1 cellular context compared by ENCODE assay signal in the genomic region with DNA sequence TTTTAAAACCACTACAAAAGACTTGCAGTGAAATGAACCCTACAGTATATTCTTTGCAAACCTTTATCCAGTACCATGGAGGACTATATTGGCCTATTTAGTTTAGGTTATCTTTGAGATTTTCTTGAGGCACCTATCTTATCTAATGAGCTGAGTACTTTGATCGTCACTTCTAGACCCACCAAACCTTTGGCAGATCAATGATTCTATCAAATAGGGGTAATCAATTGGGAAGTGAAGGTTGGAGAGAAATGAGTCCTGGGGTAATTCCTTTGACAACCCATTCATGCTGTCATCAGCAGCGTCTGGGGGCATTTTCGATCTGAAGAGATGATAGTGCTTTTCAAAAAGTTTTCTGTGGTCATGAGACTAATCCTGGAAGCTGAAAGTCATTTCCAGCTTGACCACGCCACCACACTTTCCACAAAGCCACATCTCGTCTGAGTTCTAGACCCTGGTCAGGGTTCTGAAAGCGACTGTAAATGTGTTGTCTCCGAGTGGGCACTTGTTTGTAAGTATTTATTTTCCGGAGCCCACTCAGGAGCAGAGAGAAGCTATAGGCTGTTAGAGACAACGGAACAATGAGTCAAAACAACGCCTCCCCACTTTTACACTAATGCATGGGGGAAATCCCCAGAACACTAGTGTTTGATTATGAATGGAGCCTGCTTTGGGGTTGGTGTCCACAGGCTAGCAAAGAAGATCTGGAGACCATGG.
TF ChIP-seq lines count a peak whose summit lies in the region.

No MANE protein-coding gene starts in this region.

TF ChIP-seq in GM12878, 131 proteins besides CTCF, POLR2A, EP300 and RAD21 (continued from another document and continues in another):
- TF ChIP-seq, protein P1, sequence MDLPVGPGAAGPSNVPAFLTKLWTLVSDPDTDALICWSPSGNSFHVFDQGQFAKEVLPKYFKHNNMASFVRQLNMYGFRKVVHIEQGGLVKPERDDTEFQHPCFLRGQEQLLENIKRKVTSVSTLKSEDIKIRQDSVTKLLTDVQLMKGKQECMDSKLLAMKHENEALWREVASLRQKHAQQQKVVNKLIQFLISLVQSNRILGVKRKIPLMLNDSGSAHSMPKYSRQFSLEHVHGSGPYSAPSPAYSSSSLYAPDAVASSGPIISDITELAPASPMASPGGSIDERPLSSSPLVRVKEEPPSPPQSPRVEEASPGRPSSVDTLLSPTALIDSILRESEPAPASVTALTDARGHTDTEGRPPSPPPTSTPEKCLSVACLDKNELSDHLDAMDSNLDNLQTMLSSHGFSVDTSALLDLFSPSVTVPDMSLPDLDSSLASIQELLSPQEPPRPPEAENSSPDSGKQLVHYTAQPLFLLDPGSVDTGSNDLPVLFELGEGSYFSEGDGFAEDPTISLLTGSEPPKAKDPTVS (IDR thresholded peaks at IDR 0.05; ENCODE audit: low read depth, low read length), result no peak
- peak; percentile 96 for TF ChIP-seq MTA2 (IDR thresholded peaks at IDR 0.05; ENCODE audit: low read depth)
- TF ChIP-seq, protein P2, sequence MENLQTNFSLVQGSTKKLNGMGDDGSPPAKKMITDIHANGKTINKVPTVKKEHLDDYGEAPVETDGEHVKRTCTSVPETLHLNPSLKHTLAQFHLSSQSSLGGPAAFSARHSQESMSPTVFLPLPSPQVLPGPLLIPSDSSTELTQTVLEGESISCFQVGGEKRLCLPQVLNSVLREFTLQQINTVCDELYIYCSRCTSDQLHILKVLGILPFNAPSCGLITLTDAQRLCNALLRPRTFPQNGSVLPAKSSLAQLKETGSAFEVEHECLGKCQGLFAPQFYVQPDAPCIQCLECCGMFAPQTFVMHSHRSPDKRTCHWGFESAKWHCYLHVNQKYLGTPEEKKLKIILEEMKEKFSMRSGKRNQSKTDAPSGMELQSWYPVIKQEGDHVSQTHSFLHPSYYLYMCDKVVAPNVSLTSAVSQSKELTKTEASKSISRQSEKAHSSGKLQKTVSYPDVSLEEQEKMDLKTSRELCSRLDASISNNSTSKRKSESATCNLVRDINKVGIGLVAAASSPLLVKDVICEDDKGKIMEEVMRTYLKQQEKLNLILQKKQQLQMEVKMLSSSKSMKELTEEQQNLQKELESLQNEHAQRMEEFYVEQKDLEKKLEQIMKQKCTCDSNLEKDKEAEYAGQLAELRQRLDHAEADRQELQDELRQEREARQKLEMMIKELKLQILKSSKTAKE (IDR thresholded peaks at IDR 0.05; ENCODE audit: low read depth, poor library complexity, severe bottlenecking), result peak; percentile 100
- peak; percentile 94 for TF ChIP-seq CREM (IDR thresholded peaks at IDR 0.05; ENCODE audit: low read depth)
- TF ChIP-seq RBBP5 (conservative IDR thresholded peaks at IDR 0.05), result no peak
- TF ChIP-seq, protein P3, sequence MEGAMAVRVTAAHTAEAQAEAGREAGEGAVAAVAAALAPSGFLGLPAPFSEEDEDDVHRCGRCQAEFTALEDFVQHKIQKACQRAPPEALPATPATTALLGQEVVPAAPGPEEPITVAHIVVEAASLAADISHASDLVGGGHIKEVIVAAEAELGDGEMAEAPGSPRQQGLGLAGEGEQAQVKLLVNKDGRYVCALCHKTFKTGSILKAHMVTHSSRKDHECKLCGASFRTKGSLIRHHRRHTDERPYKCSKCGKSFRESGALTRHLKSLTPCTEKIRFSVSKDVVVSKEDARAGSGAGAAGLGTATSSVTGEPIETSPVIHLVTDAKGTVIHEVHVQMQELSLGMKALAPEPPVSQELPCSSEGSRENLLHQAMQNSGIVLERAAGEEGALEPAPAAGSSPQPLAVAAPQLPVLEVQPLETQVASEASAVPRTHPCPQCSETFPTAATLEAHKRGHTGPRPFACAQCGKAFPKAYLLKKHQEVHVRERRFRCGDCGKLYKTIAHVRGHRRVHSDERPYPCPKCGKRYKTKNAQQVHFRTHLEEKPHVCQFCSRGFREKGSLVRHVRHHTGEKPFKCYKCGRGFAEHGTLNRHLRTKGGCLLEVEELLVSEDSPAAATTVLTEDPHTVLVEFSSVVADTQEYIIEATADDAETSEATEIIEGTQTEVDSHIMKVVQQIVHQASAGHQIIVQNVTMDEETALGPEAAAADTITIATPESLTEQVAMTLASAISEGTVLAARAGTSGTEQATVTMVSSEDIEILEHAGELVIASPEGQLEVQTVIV (IDR thresholded peaks at IDR 0.05; ENCODE audit: borderline replicate concordance, partially characterized antibody), result no peak
- TF ChIP-seq, protein P4, sequence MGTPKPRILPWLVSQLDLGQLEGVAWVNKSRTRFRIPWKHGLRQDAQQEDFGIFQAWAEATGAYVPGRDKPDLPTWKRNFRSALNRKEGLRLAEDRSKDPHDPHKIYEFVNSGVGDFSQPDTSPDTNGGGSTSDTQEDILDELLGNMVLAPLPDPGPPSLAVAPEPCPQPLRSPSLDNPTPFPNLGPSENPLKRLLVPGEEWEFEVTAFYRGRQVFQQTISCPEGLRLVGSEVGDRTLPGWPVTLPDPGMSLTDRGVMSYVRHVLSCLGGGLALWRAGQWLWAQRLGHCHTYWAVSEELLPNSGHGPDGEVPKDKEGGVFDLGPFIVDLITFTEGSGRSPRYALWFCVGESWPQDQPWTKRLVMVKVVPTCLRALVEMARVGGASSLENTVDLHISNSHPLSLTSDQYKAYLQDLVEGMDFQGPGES (IDR thresholded peaks at IDR 0.05), result no peak
- TF ChIP-seq HDAC2 (IDR thresholded peaks at IDR 0.05), result no peak
- TF ChIP-seq, protein P5, sequence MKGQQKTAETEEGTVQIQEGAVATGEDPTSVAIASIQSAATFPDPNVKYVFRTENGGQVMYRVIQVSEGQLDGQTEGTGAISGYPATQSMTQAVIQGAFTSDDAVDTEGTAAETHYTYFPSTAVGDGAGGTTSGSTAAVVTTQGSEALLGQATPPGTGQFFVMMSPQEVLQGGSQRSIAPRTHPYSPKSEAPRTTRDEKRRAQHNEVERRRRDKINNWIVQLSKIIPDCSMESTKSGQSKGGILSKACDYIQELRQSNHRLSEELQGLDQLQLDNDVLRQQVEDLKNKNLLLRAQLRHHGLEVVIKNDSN (IDR thresholded peaks at IDR 0.05; ENCODE audit: borderline replicate concordance, extremely low read length, insufficient read depth, low read depth, low read length), result no peak
- TF ChIP-seq SREBF1 (IDR thresholded peaks at IDR 0.05; ENCODE audit: low read length), result no peak
- peak; percentile 94 for TF ChIP-seq MEF2A (IDR thresholded peaks at IDR 0.05; ENCODE audit: insufficient read depth, low read depth, low read length)
- peak in 1 of 2 experiments; percentile 51; a peak in 1 of 3 replicates for TF ChIP-seq EGR1 (IDR thresholded peaks at IDR 0.05; ENCODE audit: borderline replicate concordance in 1 of 2, low read depth in 2 of 2, low read length in 2 of 2)
- TF ChIP-seq BHLHE40 (IDR thresholded peaks at IDR 0.05; ENCODE audit: borderline replicate concordance in 1 of 2, low read depth in 2 of 2, low read length in 1 of 2), result peak; percentile 78 to 81
- TF ChIP-seq SP1 (IDR thresholded peaks at IDR 0.05; ENCODE audit: low read depth, low read length), result peak; percentile 65
- TF ChIP-seq POLR2AphosphoS2 (IDR thresholded peaks at IDR 0.05; ENCODE audit: low read depth, low read length), result peak; percentile 74; the same call in 1 of the 2 replicates
- peak; percentile 72 for TF ChIP-seq RELA (IDR thresholded peaks at IDR 0.05; ENCODE audit: borderline replicate concordance, partially characterized antibody)
- TF ChIP-seq YY1 (IDR thresholded peaks at IDR 0.05; ENCODE audit: low read depth, low read length), result 0 out of 2 replicates have a peak, but pooled peaks have one; percentile 16
- TF ChIP-seq, protein P6, sequence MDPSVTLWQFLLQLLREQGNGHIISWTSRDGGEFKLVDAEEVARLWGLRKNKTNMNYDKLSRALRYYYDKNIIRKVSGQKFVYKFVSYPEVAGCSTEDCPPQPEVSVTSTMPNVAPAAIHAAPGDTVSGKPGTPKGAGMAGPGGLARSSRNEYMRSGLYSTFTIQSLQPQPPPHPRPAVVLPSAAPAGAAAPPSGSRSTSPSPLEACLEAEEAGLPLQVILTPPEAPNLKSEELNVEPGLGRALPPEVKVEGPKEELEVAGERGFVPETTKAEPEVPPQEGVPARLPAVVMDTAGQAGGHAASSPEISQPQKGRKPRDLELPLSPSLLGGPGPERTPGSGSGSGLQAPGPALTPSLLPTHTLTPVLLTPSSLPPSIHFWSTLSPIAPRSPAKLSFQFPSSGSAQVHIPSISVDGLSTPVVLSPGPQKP (IDR thresholded peaks at IDR 0.05; ENCODE audit: low read depth, low read length), result no peak
- TF ChIP-seq BRCA1 (IDR thresholded peaks at IDR 0.05; ENCODE audit: low read depth, low read length), result no peak
- peak; percentile 100 for TF ChIP-seq NFIC (IDR thresholded peaks at IDR 0.05; ENCODE audit: low read depth, low read length)
- TF ChIP-seq PAX8 (IDR thresholded peaks at IDR 0.05), result no peak
- no peak for TF ChIP-seq SIX5 (IDR thresholded peaks at IDR 0.05; ENCODE audit: low read depth, low read length, severe bottlenecking)
- peak; percentile 99 for TF ChIP-seq EED (IDR thresholded peaks at IDR 0.05; ENCODE audit: low read depth)
- TF ChIP-seq PML (IDR thresholded peaks at IDR 0.05; ENCODE audit: low read length), result peak; percentile 91
- TF ChIP-seq ZNF207 (IDR thresholded peaks at IDR 0.05; ENCODE audit: borderline replicate concordance), result no peak
- peak; percentile 82 for TF ChIP-seq ATF7 (IDR thresholded peaks at IDR 0.05; ENCODE audit: low read depth)
- TF ChIP-seq ZNF622 (IDR thresholded peaks at IDR 0.05), result no peak
- TF ChIP-seq, protein P7, sequence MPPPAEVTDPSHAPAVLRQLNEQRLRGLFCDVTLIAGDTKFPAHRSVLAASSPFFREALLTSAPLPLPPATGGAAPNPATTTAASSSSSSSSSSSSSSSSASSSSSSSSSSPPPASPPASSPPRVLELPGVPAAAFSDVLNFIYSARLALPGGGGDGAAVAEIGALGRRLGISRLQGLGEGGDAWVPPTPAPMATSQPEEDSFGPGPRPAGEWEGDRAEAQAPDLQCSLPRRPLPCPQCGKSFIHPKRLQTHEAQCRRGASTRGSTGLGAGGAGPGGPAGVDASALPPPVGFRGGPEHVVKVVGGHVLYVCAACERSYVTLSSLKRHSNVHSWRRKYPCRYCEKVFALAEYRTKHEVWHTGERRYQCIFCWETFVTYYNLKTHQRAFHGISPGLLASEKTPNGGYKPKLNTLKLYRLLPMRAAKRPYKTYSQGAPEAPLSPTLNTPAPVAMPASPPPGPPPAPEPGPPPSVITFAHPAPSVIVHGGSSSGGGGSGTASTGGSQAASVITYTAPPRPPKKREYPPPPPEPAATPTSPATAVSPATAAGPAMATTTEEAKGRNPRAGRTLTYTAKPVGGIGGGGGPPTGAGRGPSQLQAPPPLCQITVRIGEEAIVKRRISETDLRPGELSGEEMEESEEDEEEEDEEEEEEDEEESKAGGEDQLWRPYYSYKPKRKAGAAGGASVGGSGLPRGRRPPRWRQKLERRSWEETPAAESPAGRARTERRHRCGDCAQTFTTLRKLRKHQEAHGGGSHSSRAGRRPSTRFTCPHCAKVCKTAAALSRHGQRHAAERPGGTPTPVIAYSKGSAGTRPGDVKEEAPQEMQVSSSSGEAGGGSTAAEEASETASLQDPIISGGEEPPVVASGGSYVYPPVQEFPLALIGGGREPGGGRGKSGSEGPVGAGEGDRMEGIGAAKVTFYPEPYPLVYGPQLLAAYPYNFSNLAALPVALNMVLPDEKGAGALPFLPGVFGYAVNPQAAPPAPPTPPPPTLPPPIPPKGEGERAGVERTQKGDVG (CRISPR knock-in tag; IDR thresholded peaks at IDR 0.05), result no peak
- no peak for TF ChIP-seq NFXL1 (IDR thresholded peaks at IDR 0.05; ENCODE audit: borderline replicate concordance)
- TF ChIP-seq STAT1 (conservative IDR thresholded peaks at IDR 0.05), result no peak
- no peak for TF ChIP-seq RCOR1 (conservative IDR thresholded peaks at IDR 0.05; ENCODE audit: low read depth, low read length)
- TF ChIP-seq HDGF (IDR thresholded peaks at IDR 0.05), result no peak
- TF ChIP-seq FOXK2 (IDR thresholded peaks at IDR 0.05), result no peak
- TF ChIP-seq IKZF1 (conservative IDR thresholded peaks at IDR 0.05), result peak; percentile 95
- peak; percentile 94 for TF ChIP-seq CBX5 (IDR thresholded peaks at IDR 0.05; ENCODE audit: low read depth)
- peak; percentile 81 for TF ChIP-seq NR2F1 (conservative IDR thresholded peaks at IDR 0.05)
- peak; percentile 86 for TF ChIP-seq BACH1 (IDR thresholded peaks at IDR 0.05; ENCODE audit: borderline replicate concordance)
- peak; percentile 97 to 98 for TF ChIP-seq IKZF2 (IDR thresholded peaks at IDR 0.05)
- no peak for TF ChIP-seq ZNF384 (IDR thresholded peaks at IDR 0.05; ENCODE audit: borderline replicate concordance, low read depth, low read length)
- peak; percentile 46 for TF ChIP-seq SMAD1 (IDR thresholded peaks at IDR 0.05; ENCODE audit: low read depth, partially characterized antibody)
- TF ChIP-seq GATAD2B (conservative IDR thresholded peaks at IDR 0.05; ENCODE audit: low read depth), result peak; percentile 82; the same call in 1 of the 2 replicates
- TF ChIP-seq TARDBP (IDR thresholded peaks at IDR 0.05; ENCODE audit: borderline replicate concordance), result peak; percentile 63; the same call in 1 of the 2 replicates
- TF ChIP-seq, protein P8, sequence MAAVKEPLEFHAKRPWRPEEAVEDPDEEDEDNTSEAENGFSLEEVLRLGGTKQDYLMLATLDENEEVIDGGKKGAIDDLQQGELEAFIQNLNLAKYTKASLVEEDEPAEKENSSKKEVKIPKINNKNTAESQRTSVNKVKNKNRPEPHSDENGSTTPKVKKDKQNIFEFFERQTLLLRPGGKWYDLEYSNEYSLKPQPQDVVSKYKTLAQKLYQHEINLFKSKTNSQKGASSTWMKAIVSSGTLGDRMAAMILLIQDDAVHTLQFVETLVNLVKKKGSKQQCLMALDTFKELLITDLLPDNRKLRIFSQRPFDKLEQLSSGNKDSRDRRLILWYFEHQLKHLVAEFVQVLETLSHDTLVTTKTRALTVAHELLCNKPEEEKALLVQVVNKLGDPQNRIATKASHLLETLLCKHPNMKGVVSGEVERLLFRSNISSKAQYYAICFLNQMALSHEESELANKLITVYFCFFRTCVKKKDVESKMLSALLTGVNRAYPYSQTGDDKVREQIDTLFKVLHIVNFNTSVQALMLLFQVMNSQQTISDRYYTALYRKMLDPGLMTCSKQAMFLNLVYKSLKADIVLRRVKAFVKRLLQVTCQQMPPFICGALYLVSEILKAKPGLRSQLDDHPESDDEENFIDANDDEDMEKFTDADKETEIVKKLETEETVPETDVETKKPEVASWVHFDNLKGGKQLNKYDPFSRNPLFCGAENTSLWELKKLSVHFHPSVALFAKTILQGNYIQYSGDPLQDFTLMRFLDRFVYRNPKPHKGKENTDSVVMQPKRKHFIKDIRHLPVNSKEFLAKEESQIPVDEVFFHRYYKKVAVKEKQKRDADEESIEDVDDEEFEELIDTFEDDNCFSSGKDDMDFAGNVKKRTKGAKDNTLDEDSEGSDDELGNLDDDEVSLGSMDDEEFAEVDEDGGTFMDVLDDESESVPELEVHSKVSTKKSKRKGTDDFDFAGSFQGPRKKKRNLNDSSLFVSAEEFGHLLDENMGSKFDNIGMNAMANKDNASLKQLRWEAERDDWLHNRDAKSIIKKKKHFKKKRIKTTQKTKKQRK (IDR thresholded peaks at IDR 0.05; ENCODE audit: low read depth, low read length), result no peak
- no peak for TF ChIP-seq ZNF274 (IDR thresholded peaks at IDR 0.05; ENCODE audit: insufficient read depth, insufficient read length)
- TF ChIP-seq JUND (IDR thresholded peaks at IDR 0.05; ENCODE audit: low read depth, low read length), result peak; percentile 66; the same call in 1 of the 2 replicates
- no peak for TF ChIP-seq MXI1 (IDR thresholded peaks at IDR 0.05; ENCODE audit: low read depth, low read length)
